ENCODE assay signal across 8 cellular contexts in genomic region chr1:145927073-145927886, GRCh38. TPM values are rescaled to one million over a fixed set of nuclear protein-coding genes. Genes with fewer than 3 reads are reported as not detected.
A peak's percentile ranks its signal among the peaks of the same experiment; 100 is the strongest.
DNase-seq lines count a peak whose midpoint lies in the region; ATAC-seq and TF ChIP-seq lines count a peak whose summit lies in the region.

Gene RBM8A, minus strand, starts transcription at chr1:145927484. Its CDS starts 58 bp downstream, at chr1:145927426.

- no peaks in the 10 kb centered on the region for H3K9me3 Mint-ChIP-seq in WTC11

- H3K4me3 ChIP-seq in AG10803 (ENCODE audit: low read length) (peak within 1 kb of the TSS; percentile 86), spleen (peak within 1 kb of the TSS; percentile 55 to 85 (median 70))

- H3K36me3 ChIP-seq in spleen, result peaks cover 0 to 44% (median 17%) of the 10 kb centered on the region in 6 donors

- TF ChIP-seq POLR2A in GM18951 (IDR thresholded peaks at IDR 0.05; ENCODE audit: extremely low read depth, insufficient read depth, insufficient read length) (peak; percentile 90), spleen (IDR thresholded peaks at IDR 0.05) (peak; percentile 97 to 98 (median 98))

- ATAC-seq in HG03196 (IDR thresholded peaks at IDR 0.05; ENCODE audit: unreplicated experiment), result peak; percentile 94
- ATAC-seq in WTC11, result peak; percentile 98

- no peaks in the 10 kb centered on the region for H3K27me3 Mint-ChIP-seq in WTC11 (ENCODE audit: low read depth)

- H3K27me3 ChIP-seq in spleen (replicated peaks in 1 of 7), result no peaks in the 10 kb centered on the region

- peak; percentile 76 for TF ChIP-seq CTCF in AG10803 (conservative IDR thresholded peaks at IDR 0.05; ENCODE audit: low read length)
- TF ChIP-seq CTCF in WTC11 (IDR thresholded peaks at IDR 0.05), result peak; percentile 23; the same call in 1 of the 2 replicates
- TF ChIP-seq CTCF in spleen (IDR thresholded peaks at IDR 0.05 in 8 of 11, conservative IDR thresholded peaks at IDR 0.05 in 3 of 11), result peak; percentile 52 to 97 (median 83)

- CTCF ChIA-PET in WTC11 (lab: Charles Lee), result interaction anchor here (0.7 to 2.3 kb wide), 17 partner anchors 9 to 82 kb away, joined by 3 to 22 read pairs (median 4); partner anchors contain the start of genes ANKRD34A, ANKRD35, ITGA10 and LIX1L

- H3K27ac Mint-ChIP-seq in WTC11, result no peak within 1 kb of the TSS; the same call in 1 of the 2 replicates

- in situ Hi-C loops in GM18951 (cut with MboI; ENCODE audit: low sequenced_read_pairs, unreplicated experiment), result no loop called here

- peaks cover 8% of the 10 kb centered on the region for H3K36me3 Mint-ChIP-seq in WTC11

- H3K9me3 ChIP-seq in spleen, result no peaks in the 10 kb centered on the region

- no peak within 1 kb of the TSS; the same call in none of the 2 replicates for H3K4me3 Mint-ChIP-seq in WTC11

- 0% methylated on average over 41 of the region's 41 CpGs for WGBS in spleen, 5 donors

- H3K27ac ChIP-seq in spleen, result peak within 1 kb of the TSS; percentile 95 to 99 (median 98)

- POLR2A ChIA-PET in WTC11 (lab: Charles Lee), result interaction anchor here (0.7 to 2.6 kb wide), 14 partner anchors 8 to 110 kb away, joined by 3 to 24 read pairs (median 6); partner anchors contain the start of genes ANKRD34A, LIX1L, NUDT17 and PEX11B

- DNase-seq in AG10803 (ENCODE audit: low read depth) (peak; percentile 98), NCI-H226 (peak; percentile 95), WTC11 (ENCODE audit: low spot score) (peak; percentile 91), inferior parietal cortex (ENCODE audit: extremely low spot score) (peak; percentile 99), spleen (peak; percentile 94)
- peak; percentile 97 for DNase-seq in central memory CD4-positive, alpha-beta T cell

- peaks cover 13 to 55% (median 34%) of the 10 kb centered on the region in 6 donors for H3K4me1 ChIP-seq in spleen

- peaks cover 17% of the 10 kb centered on the region for H3K4me1 Mint-ChIP-seq in WTC11

- intact Hi-C loops in spleen (cut with DNase I; ENCODE audit: low total_unique reads), result no loop called here

TF ChIP-seq in WTC11, 78 proteins besides CTCF, POLR2A, EP300 and RAD21 (continues in another document):
- TF ChIP-seq PRDM15 (CRISPR knock-in tag; IDR thresholded peaks at IDR 0.05) (no peak), PREB (CRISPR knock-in tag; IDR thresholded peaks at IDR 0.05; ENCODE audit: borderline replicate concordance) (no peak), ZNF219 (CRISPR knock-in tag; IDR thresholded peaks at IDR 0.05; ENCODE audit: borderline replicate concordance) (no peak), ERG (CRISPR knock-in tag; IDR thresholded peaks at IDR 0.05) (no peak), ZNF281 (CRISPR knock-in tag; IDR thresholded peaks at IDR 0.05) (no peak), GRHL2 (CRISPR knock-in tag; IDR thresholded peaks at IDR 0.05; ENCODE audit: insufficient replicate concordance, severe bottlenecking) (no peak), NR2C2 (CRISPR knock-in tag; IDR thresholded peaks at IDR 0.05) (peak; percentile 90), HMGXB4 (CRISPR knock-in tag; IDR thresholded peaks at IDR 0.05) (peak; percentile 62), SOX15 (CRISPR knock-in tag; IDR thresholded peaks at IDR 0.05) (no peak)

RNA-seq across cellular contexts. Expression of gene RBM8A, which starts in this region (rescaled TPM):
- total RNA-seq in WTC11 (2021), result 199 to 215 TPM (median 212 TPM) in 3 replicates
- 100 to 1,000 TPM; 111 to 187 (median 122) TPM for total RNA-seq in spleen
- polyA plus RNA-seq in spleen, result 100 to 1,000 TPM in 2 of 3 donors, 10 to 100 TPM in 1; 87.0 to 117 (median 101) TPM

Comparison
In these comparisons a context has a peak if more than half of its experiments do, and no peak if none do; other contexts are left out.
1. Peak in every context shown above with its lines: DNase-seq, ATAC-seq, H3K4me3 ChIP-seq and H3K27ac ChIP-seq.
2. CTCF ChIP-seq: peak in every context shown above with its lines; median percentile 83 in spleen; 76 in AG10803; 23 in WTC11.